In genomic region chr22:23695748-23696325, GRCh38 we compare ENCODE assay signal across 12 cellular contexts. TPM values are rescaled to one million over a fixed set of nuclear protein-coding genes. Genes with fewer than 3 reads are reported as not detected.
DNase-seq lines count a peak whose midpoint lies in the region; ATAC-seq, FAIRE-seq and TF ChIP-seq lines count a peak whose summit lies in the region.
"Had no signal": no experiment of that assay in that cellular context is flagged by ENCODE, and none has a peak within 500 bp of the region (broad histone marks: within the 10 kb centered on the region; RNA-seq: fewer than 3 reads in every experiment).

No MANE protein-coding gene starts in this region.

- no peaks in the 10 kb centered on the region for H3K27me3 Mint-ChIP-seq in activated naive CD4-positive, alpha-beta T cell treated with anti-CD3 and anti-CD28 coated beads, Interleukin-2, amount 10 ng/mL, durations not matched to agents 7 days and 5 days
- no peaks in the 10 kb centered on the region for H3K27me3 Mint-ChIP-seq in T-cell

- H3K36me3 ChIP-seq in kidney (ENCODE audit: control insufficient read depth in 1 of 2, insufficient read depth in 2 of 2, low read length in 2 of 2) (peaks cover 29 to 49% of the 10 kb centered on the region in 2 donors), upper lobe of left lung (peaks cover 12 to 59% (median 39%) of the 10 kb centered on the region in 4 donors)

- peak overlapping the region; percentile 99 for H3K27ac Mint-ChIP-seq in activated naive CD4-positive, alpha-beta T cell treated with anti-CD3 and anti-CD28 coated beads, Interleukin-2, amount 10 ng/mL, durations not matched to agents 7 days and 5 days
- peak overlapping the region; percentile 100 for H3K27ac Mint-ChIP-seq in T-cell

- no peak for FAIRE-seq in kidney (lab: Jason Lieb, UNC)

- H3K4me3 ChIP-seq in kidney (ENCODE audit: low read length in 2 of 2): no peak overlapping the region
- H3K4me3 ChIP-seq in upper lobe of left lung: no peak overlapping the region

- CTCF ChIA-PET in activated naive CD4-positive, alpha-beta T cell treated with anti-CD3 and anti-CD28 coated beads, Interleukin-2, amount 10 ng/mL, durations not matched to agents 7 days and 5 days (lab: Charles Lee): interaction anchor here (1.6 kb wide), 1 partner anchor 68 kb away, joined by 5 read pairs; no protein-coding TSS in a partner anchor
- CTCF ChIA-PET in T-cell (lab: Charles Lee): interaction anchor here in 1 of 2 donors (1.0 kb wide), 2 partner anchors 21 to 162 kb away, joined by 3 to 6 read pairs; partner anchors contain the start of gene SLC2A11

- no peaks in the 10 kb centered on the region for H3K9me3 ChIP-seq in kidney (ENCODE audit: control insufficient read depth in 1 of 2, low read length in 2 of 2)
- H3K9me3 ChIP-seq in upper lobe of left lung: no peaks in the 10 kb centered on the region
- H3K9me3 ChIP-seq: tibial nerve had no signal

- H3K9ac ChIP-seq in kidney (ENCODE audit: low read length in 2 of 2): no peak overlapping the region

- H3K27ac ChIP-seq in kidney (ENCODE audit: low read depth in 2 of 2, low read length in 2 of 2) (no peak overlapping the region), upper lobe of left lung (peak overlapping the region; percentile 67 to 82 (median 76))

- no peak for TF ChIP-seq CTCF in kidney (IDR thresholded peaks at IDR 0.05; ENCODE audit: borderline replicate concordance, extremely low read depth, insufficient read depth)
- TF ChIP-seq CTCF in upper lobe of left lung (IDR thresholded peaks at IDR 0.05): no peak

- no peaks in the 10 kb centered on the region for H3K4me1 ChIP-seq in kidney (ENCODE audit: control insufficient read depth in 1 of 2, insufficient read depth in 1 of 2, low read depth in 1 of 2, low read length in 2 of 2)
- H3K4me1 ChIP-seq in upper lobe of left lung: peaks cover 0 to 13% (median 0%) of the 10 kb centered on the region in 4 donors

- no peak for TF ChIP-seq POLR2A in upper lobe of left lung (IDR thresholded peaks at IDR 0.05)

- intact Hi-C loops in kidney (cut with DNase I): no loop called here

- peaks cover 57% of the 10 kb centered on the region for H3K36me3 Mint-ChIP-seq in activated naive CD4-positive, alpha-beta T cell treated with anti-CD3 and anti-CD28 coated beads, Interleukin-2, amount 10 ng/mL, durations not matched to agents 7 days and 5 days
- H3K36me3 Mint-ChIP-seq in T-cell: peaks cover 48% of the 10 kb centered on the region

- peaks cover 1% of the 10 kb centered on the region for H3K9me3 Mint-ChIP-seq in activated naive CD4-positive, alpha-beta T cell treated with anti-CD3 and anti-CD28 coated beads, Interleukin-2, amount 10 ng/mL, durations not matched to agents 7 days and 5 days
- H3K9me3 Mint-ChIP-seq in T-cell: no peaks in the 10 kb centered on the region

- no peaks in the 10 kb centered on the region for H3K27me3 ChIP-seq in upper lobe of left lung
- H3K27me3 ChIP-seq: tibial nerve had no signal

- H3K4me1 Mint-ChIP-seq in activated naive CD4-positive, alpha-beta T cell treated with anti-CD3 and anti-CD28 coated beads, Interleukin-2, amount 10 ng/mL, durations not matched to agents 7 days and 5 days: peaks cover 52% of the 10 kb centered on the region
- H3K4me1 Mint-ChIP-seq in T-cell: peaks cover 37 to 58% (median 51%) of the 10 kb centered on the region in 3 donors

- ATAC-seq in T-cell (replicated peaks in 1 of 4): no peak
- ATAC-seq in upper lobe of left lung (ENCODE audit: low FRiP score in 2 of 2): peak in 1 of 2 donors; percentile 16
- ATAC-seq in GM18498 (IDR thresholded peaks at IDR 0.05; ENCODE audit: unreplicated experiment): no peak

- 77 to 78% methylated on average over 9 to 14 of the region's 14 CpGs for WGBS in upper lobe of left lung, 2 donors

- no peak for DNase-seq in activated naive CD4-positive, alpha-beta T cell treated with anti-CD3 and anti-CD28 coated beads, Interleukin-2, amount 10 ng/mL, durations not matched to agents 7 days and 5 days
- no peak for DNase-seq in activated naive CD4-positive, alpha-beta T cell treated with Interleukin-2 at 50 U/mL for 16 hours
- DNase-seq in T-cell (no peak), kidney (peak; percentile 24), upper lobe of left lung (no peak), KG1 (lab: John Stamatoyannopoulos, UW) (no peak), NCI-H1694 (lab: John Stamatoyannopoulos, UW) (no peak)
- DNase-seq: midbrain, NCI-H1105 had no signal

- no peak for TF ChIP-seq EP300 in upper lobe of left lung (IDR thresholded peaks at IDR 0.05)

- POLR2A ChIA-PET in T-cell (lab: Charles Lee): interaction anchor here (0.5 to 1.3 kb wide), 6 partner anchors 14 to 694 kb away, joined by 3 to 8 read pairs (median 4); partner anchors contain the start of gene RSPH14 (in 1 of the 2)

- H3K4me3 Mint-ChIP-seq in activated naive CD4-positive, alpha-beta T cell treated with anti-CD3 and anti-CD28 coated beads, Interleukin-2, amount 10 ng/mL, durations not matched to agents 7 days and 5 days: peak overlapping the region; percentile 91
- peak overlapping the region; percentile 87 to 95 (median 90) for H3K4me3 Mint-ChIP-seq in T-cell

RNA-seq across cellular contexts. Expression of gene RGL4, which starts 5.0 kb away (rescaled TPM):
- total RNA-seq in T-cell (10 to 100 TPM; 10.6 to 28.9 (median 13.8) TPM), kidney (0.60 TPM), upper lobe of left lung (1 to 10 TPM in 4 of 6 donors, under 1 TPM in 1, not detected in 1; 0.67 to 4.0 (median 2.6) TPM)
- 0.80 TPM for polyA plus RNA-seq in kidney (ENCODE audit: insufficient read depth, low read depth, low replicate concordance)
- total RNA-seq: SK-MEL-5, tibial nerve had no signal

RNA-seq across cellular contexts. Expression of gene ZNF70, which starts 55.1 kb away (rescaled TPM):
- 1 to 10 TPM; 3.2 to 6.4 (median 5.8) TPM for total RNA-seq in T-cell
- 6.6 TPM for total RNA-seq in kidney
- polyA plus RNA-seq in kidney (ENCODE audit: insufficient read depth, low read depth, low replicate concordance): 1.1 TPM
- total RNA-seq in upper lobe of left lung: 1 to 10 TPM; 3.0 to 9.4 (median 5.4) TPM

RNA-seq across cellular contexts. Expression of gene VPREB3, which starts 58.4 kb away (rescaled TPM):
- total RNA-seq in T-cell (1 to 10 TPM in 4 of 5 donors, not detected in 1; 1.5 to 2.6 (median 1.7) TPM), kidney (1.0 TPM), upper lobe of left lung (under 1 TPM in 2 of 6 donors, not detected in 4; 0.74 to 0.80 TPM)
- polyA plus RNA-seq in kidney (ENCODE audit: insufficient read depth, low read depth, low replicate concordance): 1.3 TPM
- total RNA-seq: SK-MEL-5, tibial nerve had no signal

Comparison
In these comparisons a context has a peak if more than half of its experiments do, and no peak if none do; other contexts are left out.
1. H3K27ac ChIP-seq: peak in upper lobe of left lung (4 of 4); none in kidney (0 of 2).